10 cellular contexts compared by ENCODE assay signal in genomic region chr2:20666114-20666363, GRCh38. TPM values are rescaled to one million over a fixed set of nuclear protein-coding genes. Genes with fewer than 3 reads are reported as not detected.
DNase-seq lines count a peak whose midpoint lies in the region; ATAC-seq and TF ChIP-seq lines count a peak whose summit lies in the region.
"Had no signal": no experiment of that assay in that cellular context is flagged by ENCODE, and none has a peak within 500 bp of the region (broad histone marks: within the 10 kb centered on the region; RNA-seq: fewer than 3 reads in every experiment).

No MANE protein-coding gene starts in this region.

- H3K4me3 ChIP-seq in iPS-18a (ENCODE audit: low read length) (peak overlapping the region; percentile 69), subcutaneous abdominal adipose tissue (ENCODE audit: low read depth in 1 of 5, low read length in 5 of 5) (peak overlapping the region in 4 of 5 donors; percentile 39 to 64 (median 54))

- H3K27ac ChIP-seq in iPS-18a (ENCODE audit: low read length) (no peak overlapping the region), subcutaneous abdominal adipose tissue (ENCODE audit: low read depth, low read length) (no peak overlapping the region)
- H3K27ac ChIP-seq: C4-2B, HL-60 had no signal

- H3K4me1 ChIP-seq in iPS-18a (ENCODE audit: control insufficient read depth, low read depth, low read length) (peaks cover 11% of the 10 kb centered on the region), subcutaneous abdominal adipose tissue (ENCODE audit: control insufficient read depth in 5 of 5, insufficient read depth in 5 of 5, low read length in 5 of 5) (peaks cover 0 to 41% (median 31%) of the 10 kb centered on the region in 5 donors)

- CTCF ChIA-PET in activated B cell treated with CpG ODN at 0.5 μM for 24 hours (lab: Charles Lee) = interaction anchor here (0.7 to 5.7 kb wide), 6 partner anchors 10 to 314 kb away, joined by 3 to 69 read pairs (median 5); partner anchors contain the start of gene HS1BP3

- H3K9ac ChIP-seq in iPS-18a (ENCODE audit: low read length) (no peak overlapping the region), subcutaneous abdominal adipose tissue (ENCODE audit: low read length in 5 of 5) (no peak overlapping the region)

- no peak overlapping the region for H3K27ac Mint-ChIP-seq in activated CD4-positive, alpha-beta T cell treated with anti-CD3 and anti-CD28 coated beads, Interleukin-2, amount 10 ng/mL, durations not matched to agents 24 days and 14 days
- peak overlapping the region; percentile 82 for H3K27ac Mint-ChIP-seq in activated B cell treated with CpG ODN at 0.5 μM for 24 hours

- DNase-seq in activated CD4-positive, alpha-beta T cell treated with anti-CD3 and anti-CD28 coated beads, Interleukin-2, amount 10 ng/mL, durations not matched to agents 24 days and 14 days = no peak
- DNase-seq in activated CD4-positive, alpha-beta T cell treated with anti-CD3 and anti-CD28 coated beads for 48 hours = no peak
- DNase-seq in activated B cell treated with CpG ODN at 0.5 μM for 24 hours (no peak), AG08395 (ENCODE audit: low spot score) (no peak), CD1c-positive myeloid dendritic cell (ENCODE audit: extremely low spot score) (no peak), amygdala (lab: John Stamatoyannopoulos, UW) (no peak)

- no peaks in the 10 kb centered on the region for H3K36me3 Mint-ChIP-seq in activated CD4-positive, alpha-beta T cell treated with anti-CD3 and anti-CD28 coated beads, Interleukin-2, amount 10 ng/mL, durations not matched to agents 24 days and 14 days (ENCODE audit: low read depth)
- H3K36me3 Mint-ChIP-seq in activated B cell treated with CpG ODN at 0.5 μM for 24 hours (ENCODE audit: low read depth) = no peaks in the 10 kb centered on the region

- no peak for TF ChIP-seq CTCF in activated B cell treated with CpG ODN at 0.5 μM for 24 hours (IDR thresholded peaks at IDR 0.05)

- ATAC-seq in activated B cell treated with CpG ODN at 0.5 μM for 24 hours (ENCODE audit: low read depth) = no peak

- no peaks in the 10 kb centered on the region for H3K9me3 ChIP-seq in iPS-18a (ENCODE audit: control insufficient read depth, low read depth, low read length)
- no peaks in the 10 kb centered on the region for H3K9me3 ChIP-seq in subcutaneous abdominal adipose tissue (ENCODE audit: control insufficient read depth in 5 of 5, low read length in 5 of 5)

- peak overlapping the region; percentile 78 for H3K4me3 Mint-ChIP-seq in activated CD4-positive, alpha-beta T cell treated with anti-CD3 and anti-CD28 coated beads, Interleukin-2, amount 10 ng/mL, durations not matched to agents 24 days and 14 days
- peak overlapping the region; percentile 87 for H3K4me3 Mint-ChIP-seq in activated B cell treated with CpG ODN at 0.5 μM for 24 hours

- H3K27me3 ChIP-seq in iPS-18a (ENCODE audit: control insufficient read depth, insufficient read depth, low read length) (peaks cover 90% of the 10 kb centered on the region), subcutaneous abdominal adipose tissue (ENCODE audit: control insufficient read depth in 5 of 5, insufficient read depth in 4 of 5, low read length in 5 of 5) (peaks cover 50 to 85% (median 82%) of the 10 kb centered on the region in 5 donors)

- intact Hi-C loops in activated CD4-positive, alpha-beta T cell treated with anti-CD3 and anti-CD28 coated beads, Interleukin-2, amount 10 ng/mL, durations not matched to agents 24 days and 14 days (cut with micrococcal nuclease) = loop anchor here (10.0 kb wide), 1 partner anchor 89 kb away; no protein-coding TSS in a partner anchor
- intact Hi-C loops in activated B cell treated with CpG ODN at 0.5 μM for 24 hours (cut with micrococcal nuclease) = loop anchor here (1.0 to 5.0 kb wide), 5 partner anchors 29 to 1319 kb away; partner anchors contain the start of gene LDAH

- peaks cover 2% of the 10 kb centered on the region for H3K4me1 Mint-ChIP-seq in activated CD4-positive, alpha-beta T cell treated with anti-CD3 and anti-CD28 coated beads, Interleukin-2, amount 10 ng/mL, durations not matched to agents 24 days and 14 days
- H3K4me1 Mint-ChIP-seq in activated B cell treated with CpG ODN at 0.5 μM for 24 hours = peaks cover 30% of the 10 kb centered on the region

- H3K36me3 ChIP-seq in iPS-18a (ENCODE audit: control insufficient read depth, low read depth, low read length) = no peaks in the 10 kb centered on the region
- no peaks in the 10 kb centered on the region for H3K36me3 ChIP-seq in subcutaneous abdominal adipose tissue (ENCODE audit: control insufficient read depth in 5 of 5, insufficient read depth in 5 of 5, low read length in 5 of 5)

- POLR2A ChIA-PET in activated B cell treated with CpG ODN at 0.5 μM for 24 hours (lab: Charles Lee) = interaction anchor here (1.1 to 3.5 kb wide), 9 partner anchors 12 to 297 kb away, joined by 3 to 116 read pairs (median 5); partner anchors contain the start of genes HS1BP3, LDAH and RHOB

- peaks cover 72% of the 10 kb centered on the region for H3K27me3 Mint-ChIP-seq in activated CD4-positive, alpha-beta T cell treated with anti-CD3 and anti-CD28 coated beads, Interleukin-2, amount 10 ng/mL, durations not matched to agents 24 days and 14 days
- H3K27me3 Mint-ChIP-seq in activated B cell treated with CpG ODN at 0.5 μM for 24 hours = peaks cover 8% of the 10 kb centered on the region

- H3K9me3 Mint-ChIP-seq in activated CD4-positive, alpha-beta T cell treated with anti-CD3 and anti-CD28 coated beads, Interleukin-2, amount 10 ng/mL, durations not matched to agents 24 days and 14 days = no peaks in the 10 kb centered on the region
- no peaks in the 10 kb centered on the region for H3K9me3 Mint-ChIP-seq in activated B cell treated with CpG ODN at 0.5 μM for 24 hours

RNA-seq across cellular contexts. Expression of gene GDF7, which starts 0.9 kb away (rescaled TPM):
- total RNA-seq in activated CD4-positive, alpha-beta T cell treated with anti-CD3 and anti-CD28 coated beads, Interleukin-2, amount 10 ng/mL, durations not matched to agents 24 days and 14 days = 0.26 TPM in 2 replicates
- total RNA-seq in activated B cell treated with CpG ODN at 0.5 μM for 24 hours = 5.9 and 6.7 TPM in 2 replicates

RNA-seq across cellular contexts. Expression of gene HS1BP3, which starts 15.1 kb away (rescaled TPM):
- 7.1 and 8.9 TPM in 2 replicates for total RNA-seq in activated CD4-positive, alpha-beta T cell treated with anti-CD3 and anti-CD28 coated beads, Interleukin-2, amount 10 ng/mL, durations not matched to agents 24 days and 14 days
- total RNA-seq in activated B cell treated with CpG ODN at 0.5 μM for 24 hours = 13.0 and 13.1 TPM in 2 replicates
